In genomic region chr17:40317880-40318834, GRCh38 we compare ENCODE assay signal across 8 cellular contexts. TPM values are rescaled to one million over a fixed set of nuclear protein-coding genes. Genes with fewer than 3 reads are reported as not detected.
DNase-seq lines count a peak whose midpoint lies in the region; TF ChIP-seq lines count a peak whose summit lies in the region.

No MANE protein-coding gene starts in this region.

- peak overlapping the region; percentile 92 for H3K9ac ChIP-seq in NT2/D1 (ENCODE audit: insufficient read length, low read depth)

- TF ChIP-seq CTCF in GM20000 (IDR thresholded peaks at IDR 0.05; ENCODE audit: extremely low read depth, missing control alignments), result no peak
- TF ChIP-seq CTCF in endothelial cell (IDR thresholded peaks at IDR 0.05; ENCODE audit: unreplicated experiment), result no peak
- TF ChIP-seq CTCF in mesothelial cell of epicardium (IDR thresholded peaks at IDR 0.05; ENCODE audit: unreplicated experiment), result no peak

- H3K36me3 ChIP-seq in NT2/D1 (ENCODE audit: insufficient read depth, insufficient read length, low read length), result no peaks in the 10 kb centered on the region

- peaks cover 67% of the 10 kb centered on the region for H3K4me1 Mint-ChIP-seq in endothelial cell (ENCODE audit: unreplicated experiment)
- peaks cover 89% of the 10 kb centered on the region for H3K4me1 Mint-ChIP-seq in mesothelial cell of epicardium

- no peaks in the 10 kb centered on the region for H3K9me3 ChIP-seq in NT2/D1 (ENCODE audit: insufficient read depth, low read length)

- H3K9me3 Mint-ChIP-seq in endothelial cell (ENCODE audit: unreplicated experiment) (no peaks in the 10 kb centered on the region), mesothelial cell of epicardium (no peaks in the 10 kb centered on the region)

- H3K27me3 Mint-ChIP-seq in endothelial cell (ENCODE audit: unreplicated experiment), result peaks cover 27% of the 10 kb centered on the region
- no peaks in the 10 kb centered on the region for H3K27me3 Mint-ChIP-seq in mesothelial cell of epicardium (ENCODE audit: low read depth)

- DNase-seq in CMK (ENCODE audit: low read depth) (peak; percentile 83), GM20000 (ENCODE audit: low spot score) (peak; percentile 98), HUDEP-2 (lab: John Stamatoyannopoulos, UW; ENCODE audit: unreplicated experiment in 76 of 76) (peak in 73 of 76 experiments; percentile 42 to 94 (median 85)), NT2/D1 (ENCODE audit: low read depth, low spot score) (peak; percentile 89), endothelial cell (ENCODE audit: low spot score) (peak; percentile 92), mesothelial cell of epicardium (ENCODE audit: low spot score in 2 of 2, unreplicated experiment in 2 of 2) (peak; percentile 88 to 92)
- DNase-seq in activated CD8-positive, alpha-beta memory T cell treated with anti-CD3 and anti-CD28 coated beads, Interleukin-2, amount 50 U/mL, for 24 hours (ENCODE audit: extremely low read depth), result peak; percentile 73
- peak; percentile 85 to 88 for DNase-seq in stimulated activated CD8-positive, alpha-beta memory T cell treated with anti-CD3 and anti-CD28 coated beads, Interleukin-15, amount 100 ng/mL, for 4 hours (ENCODE audit: low read depth in 2 of 2)

- peak overlapping the region; percentile 79 for H3K4me3 ChIP-seq in NT2/D1 (ENCODE audit: insufficient read length, low read depth)

- H3K27ac Mint-ChIP-seq in endothelial cell (ENCODE audit: unreplicated experiment) (peak overlapping the region; percentile 96), mesothelial cell of epicardium (peak overlapping the region; percentile 96)

- peaks cover 25% of the 10 kb centered on the region for H3K27me3 ChIP-seq in NT2/D1 (ENCODE audit: insufficient read depth, insufficient read length)

- H3K36me3 Mint-ChIP-seq in endothelial cell (ENCODE audit: low read depth, unreplicated experiment) (no peaks in the 10 kb centered on the region), mesothelial cell of epicardium (no peaks in the 10 kb centered on the region)

- peaks cover 41% of the 10 kb centered on the region for H3K4me1 ChIP-seq in NT2/D1 (ENCODE audit: insufficient read depth, insufficient read length)

- H3K4me3 Mint-ChIP-seq in endothelial cell (ENCODE audit: unreplicated experiment), result peak overlapping the region; percentile 93
- H3K4me3 Mint-ChIP-seq in mesothelial cell of epicardium, result peak overlapping the region; percentile 92

RNA-seq across cellular contexts. Expression of gene RARA, which starts 9.2 kb away (rescaled TPM):
- total RNA-seq in endothelial cell (ENCODE audit: unreplicated experiment) (42.8 TPM), mesothelial cell of epicardium (74.0 to 80.8 TPM (median 79.6 TPM) in 3 replicates)

RNA-seq across cellular contexts. Expression of gene CDC6, which starts 30.5 kb away (rescaled TPM):
- total RNA-seq in endothelial cell (ENCODE audit: unreplicated experiment) (18.2 TPM), mesothelial cell of epicardium (16.4 to 18.9 TPM (median 16.8 TPM) in 3 replicates)

RNA-seq across cellular contexts. Expression of gene GJD3, which starts 46.4 kb away (rescaled TPM):
- 1.1 TPM for total RNA-seq in endothelial cell (ENCODE audit: unreplicated experiment)
- 0.27 TPM in 1 of 3 replicates, not detected in the others for total RNA-seq in mesothelial cell of epicardium

Comparison
In these comparisons a context has a peak if more than half of its experiments do, and no peak if none do; other contexts are left out.
1. Peak in every context shown above with its lines: DNase-seq and H3K4me3 ChIP-seq.